9 cellular contexts compared by ENCODE assay signal in genomic region chr2:39107156-39107555, GRCh38. TPM values are rescaled to one million over a fixed set of nuclear protein-coding genes. Genes with fewer than 3 reads are reported as not detected.
DNase-seq lines count a peak whose midpoint lies in the region; ATAC-seq and TF ChIP-seq lines count a peak whose summit lies in the region.
"Had no signal": no experiment of that assay in that cellular context is flagged by ENCODE, and none has a peak within 500 bp of the region (broad histone marks: within the 10 kb centered on the region; RNA-seq: fewer than 3 reads in every experiment).

No MANE protein-coding gene starts in this region.

- H3K9me3 Mint-ChIP-seq in natural killer cell = no peaks in the 10 kb centered on the region

- no peaks in the 10 kb centered on the region for H3K36me3 Mint-ChIP-seq in natural killer cell

- H3K4me3 ChIP-seq in Karpas-422 (ENCODE audit: low read length) = no peak overlapping the region
- peak overlapping the region; percentile 15 for H3K4me3 ChIP-seq in adipocyte (ENCODE audit: low read length)
- H3K4me3 ChIP-seq: left lung had no signal

- ATAC-seq in natural killer cell = no peak
- no peak for ATAC-seq in HG03432 (IDR thresholded peaks at IDR 0.05; ENCODE audit: unreplicated experiment)
- ATAC-seq: left lung had no signal

- H3K27me3 Mint-ChIP-seq in natural killer cell (ENCODE audit: low read depth in 2 of 2) = no peaks in the 10 kb centered on the region

- TF ChIP-seq CTCF in natural killer cell (IDR thresholded peaks at IDR 0.05) = no peak

- H3K9ac ChIP-seq in Karpas-422 (ENCODE audit: low read length) (no peak overlapping the region), adipocyte (ENCODE audit: low read length) (peak overlapping the region; percentile 36)

- H3K4me1 Mint-ChIP-seq in natural killer cell = peaks cover 44 to 53% of the 10 kb centered on the region in 2 donors

- H4K20me1 ChIP-seq in Karpas-422 (ENCODE audit: insufficient read depth, low read depth, low read length) = no peaks in the 10 kb centered on the region; the same call in 1 of the 2 replicates

- H3K4me1 ChIP-seq in Karpas-422 (ENCODE audit: low read length) (peaks cover 56% of the 10 kb centered on the region), adipocyte (ENCODE audit: control insufficient read depth, insufficient read depth, low read length) (peaks cover 48% of the 10 kb centered on the region)

- H3K4me2 ChIP-seq in Karpas-422 (ENCODE audit: low read depth, low read length, poor library complexity, severe bottlenecking) = no peak overlapping the region

- H3K36me3 ChIP-seq in Karpas-422 (ENCODE audit: insufficient read depth, low read length) (peaks cover 19% of the 10 kb centered on the region), adipocyte (ENCODE audit: control insufficient read depth, insufficient read depth, low read length, severe bottlenecking) (peaks cover 26% of the 10 kb centered on the region)

- H3K9me3 ChIP-seq in Karpas-422 (ENCODE audit: low read length) (no peaks in the 10 kb centered on the region), adipocyte (ENCODE audit: control insufficient read depth, low read length) (no peaks in the 10 kb centered on the region)
- H3K9me3 ChIP-seq: left lung had no signal

- H3K79me2 ChIP-seq in Karpas-422 (ENCODE audit: low read length) = peaks cover 100% of the 10 kb centered on the region

- intact Hi-C loops in natural killer cell (cut with micrococcal nuclease) = no loop called here

- H3K4me3 Mint-ChIP-seq in natural killer cell = no peak overlapping the region

- no peaks in the 10 kb centered on the region for H3K27me3 ChIP-seq in Karpas-422 (ENCODE audit: low read length)
- no peaks in the 10 kb centered on the region for H3K27me3 ChIP-seq in adipocyte (replicated peaks; ENCODE audit: control insufficient read depth, insufficient read depth, low read length)
- H3K27me3 ChIP-seq: left lung had no signal

- H3K9me2 ChIP-seq in Karpas-422 (replicated peaks; ENCODE audit: insufficient read depth, low read length) = no peaks in the 10 kb centered on the region

- peak overlapping the region; percentile 87; the same call in 1 of the 2 replicates for H3K27ac ChIP-seq in Karpas-422 (ENCODE audit: low read length)
- H3K27ac ChIP-seq: left lung had no signal

- H2AFZ ChIP-seq in Karpas-422 (ENCODE audit: low read length) = no peak overlapping the region

- H3K27ac Mint-ChIP-seq in natural killer cell = peak overlapping the region; percentile 48 to 54

- peak; percentile 36 for DNase-seq in NCI-H1105 treated with DMSO at 0.1 percent for 48 hours (lab: John Stamatoyannopoulos, UW)
- DNase-seq in NCI-H1105 (lab: John Stamatoyannopoulos, UW) = no peak
- no peak for DNase-seq in Karpas-422
- peak; percentile 32 for DNase-seq in adipocyte (ENCODE audit: low read depth)
- no peak for DNase-seq in natural killer cell
- DNase-seq in NAMALWA (ENCODE audit: low spot score) = no peak
- DNase-seq in activated effector memory CD4-positive, alpha-beta T cell treated with Interleukin-2 at 50 U/mL for 16 hours = no peak
- DNase-seq: left lung had no signal

RNA-seq across cellular contexts. Expression of gene SOS1, which starts 13.7 kb away (rescaled TPM):
- total RNA-seq in Karpas-422 (2014; rRNA removed; shearing (Covaris generic); ENCODE audit: low replicate concordance) = 34.6 and 91.7 TPM in 2 replicates
- total RNA-seq in natural killer cell = 10 to 100 TPM; 32.6 to 73.9 (median 52.7) TPM

Comparison
In these comparisons a context has a peak if more than half of its experiments do, and no peak if none do; other contexts are left out.
1. DNase-seq: peak in NCI-H1105 treated with DMSO at 0.1 percent for 48 hours (single experiment) and adipocyte (single experiment); none in NCI-H1105 (single experiment), Karpas-422 (single experiment), natural killer cell (single experiment), NAMALWA (single experiment) and activated effector memory CD4-positive, alpha-beta T cell treated with Interleukin-2 at 50 U/mL for 16 hours (single experiment).